8 cellular contexts compared by ENCODE assay signal in the genomic region with DNA sequence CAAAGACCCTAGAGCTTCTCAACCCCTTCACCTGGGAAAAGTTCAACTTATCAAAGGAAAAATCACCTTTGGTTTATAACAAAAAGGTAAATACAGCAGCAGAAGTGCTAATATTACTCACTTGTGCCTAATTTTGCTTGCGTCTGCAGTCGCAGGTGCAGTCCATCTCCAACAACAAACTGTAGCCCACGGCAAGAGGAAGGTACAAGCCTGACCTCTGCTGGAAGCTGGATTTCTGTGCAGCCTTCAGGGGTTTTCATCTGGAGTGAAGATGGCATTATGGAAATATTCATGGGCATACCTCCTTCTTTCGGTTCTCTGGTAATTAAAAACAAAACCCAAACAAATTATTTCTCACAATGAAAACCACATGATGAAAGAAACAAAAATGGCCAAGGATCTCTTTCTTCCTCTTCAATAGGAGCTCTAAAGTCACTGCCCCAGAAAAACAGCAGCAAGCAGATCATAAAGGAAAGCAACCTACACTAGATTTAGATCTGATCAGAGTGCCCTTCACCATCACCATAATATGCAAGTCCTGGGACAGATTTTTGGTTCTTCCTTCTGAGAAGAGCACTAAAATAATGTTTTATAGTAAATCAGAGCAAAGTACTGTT. TPM values are rescaled to one million over a fixed set of nuclear protein-coding genes. Genes with fewer than 3 reads are reported as not detected.
DNase-seq lines count a peak whose midpoint lies in the region; ATAC-seq and TF ChIP-seq lines count a peak whose summit lies in the region.

No MANE protein-coding gene starts in this region.

- no peak overlapping the region for H3K27ac ChIP-seq in CD4-positive, CD25-positive, alpha-beta regulatory T cell (ENCODE audit: insufficient read depth, low read length, poor library complexity, severe bottlenecking)

- H3K27ac Mint-ChIP-seq in CD4-positive, CD25-positive, alpha-beta regulatory T cell = no peak overlapping the region

- H3K9me3 Mint-ChIP-seq in CD4-positive, CD25-positive, alpha-beta regulatory T cell = peaks cover 0 to 2% (median 0%) of the 10 kb centered on the region in 7 donors

- intact Hi-C loops in head of caudate nucleus (cut with DNase I) = loop anchor here (5.0 kb wide), 2 partner anchors 786 to 806 kb away; no protein-coding TSS in a partner anchor

- H3K36me3 ChIP-seq in CD4-positive, CD25-positive, alpha-beta regulatory T cell (ENCODE audit: control insufficient read depth, insufficient read depth, low read length) = peaks cover 11% of the 10 kb centered on the region

- no peak overlapping the region for H3K4me3 ChIP-seq in CD4-positive, CD25-positive, alpha-beta regulatory T cell (ENCODE audit: low read depth, low read length)
- H3K4me3 ChIP-seq in WI38 (ENCODE audit: low read depth, low read length) = no peak overlapping the region

- DNase-seq in CD4-positive, CD25-positive, alpha-beta regulatory T cell = peak in 2 of 3 donors; percentile 18 to 34
- peak; percentile 40 for DNase-seq in NCI-H1092 treated with DMSO at 0.1 percent for 48 hours (lab: John Stamatoyannopoulos, UW)
- peak in 40 of 42 donors; percentile 22 to 86 (median 58) for DNase-seq in head of caudate nucleus
- peak; percentile 47 for DNase-seq in renal cortical epithelial cell (ENCODE audit: low read depth)

- H3K36me3 Mint-ChIP-seq in CD4-positive, CD25-positive, alpha-beta regulatory T cell = peaks cover 22% of the 10 kb centered on the region

- H3K4me1 Mint-ChIP-seq in CD4-positive, CD25-positive, alpha-beta regulatory T cell = peaks cover 0 to 24% (median 15%) of the 10 kb centered on the region in 4 donors

- ATAC-seq in CD4-positive, CD25-positive, alpha-beta regulatory T cell (ENCODE audit: low read depth in 2 of 2) = no peak
- ATAC-seq in GM18499 (IDR thresholded peaks at IDR 0.05; ENCODE audit: insufficient read depth, unreplicated experiment) (peak; percentile 62), HG02759 (IDR thresholded peaks at IDR 0.05; ENCODE audit: unreplicated experiment) (peak; percentile 88), GM18873 (IDR thresholded peaks at IDR 0.05; ENCODE audit: low FRiP score, unreplicated experiment) (no peak)

- no peak overlapping the region for H3K4me3 Mint-ChIP-seq in CD4-positive, CD25-positive, alpha-beta regulatory T cell

- H3K27me3 ChIP-seq in CD4-positive, CD25-positive, alpha-beta regulatory T cell (ENCODE audit: control insufficient read depth, insufficient read depth, low read length) = no peaks in the 10 kb centered on the region

- no peaks in the 10 kb centered on the region for H3K4me1 ChIP-seq in CD4-positive, CD25-positive, alpha-beta regulatory T cell (ENCODE audit: control insufficient read depth, insufficient read depth, low read length, poor library complexity, severe bottlenecking)

- TF ChIP-seq CTCF in WI38 (IDR thresholded peaks at IDR 0.05; ENCODE audit: low read depth, low read length) = peak; percentile 81

- no peaks in the 10 kb centered on the region for H3K27me3 Mint-ChIP-seq in CD4-positive, CD25-positive, alpha-beta regulatory T cell

- no peaks in the 10 kb centered on the region for H3K9me3 ChIP-seq in CD4-positive, CD25-positive, alpha-beta regulatory T cell (ENCODE audit: control insufficient read depth in 2 of 2, low read length in 2 of 2)

RNA-seq across cellular contexts. Expression of a gene that starts 7.8 kb away (rescaled TPM):
- total RNA-seq in CD4-positive, CD25-positive, alpha-beta regulatory T cell = 7.0 TPM
- polyA plus RNA-seq in CD4-positive, CD25-positive, alpha-beta regulatory T cell = 1 to 10 TPM; 3.8 to 7.8 (median 4.7) TPM
- 5.6 and 6.9 TPM in 2 replicates for total RNA-seq in renal cortical epithelial cell

RNA-seq across cellular contexts. Expression of a gene that starts 9.7 kb away (rescaled TPM):
- 21.7 TPM for total RNA-seq in CD4-positive, CD25-positive, alpha-beta regulatory T cell
- polyA plus RNA-seq in CD4-positive, CD25-positive, alpha-beta regulatory T cell = 1 to 10 TPM; 2.1 to 3.8 (median 2.5) TPM
- 9.4 and 53.0 TPM in 2 replicates for total RNA-seq in renal cortical epithelial cell

Comparison
In these comparisons a context has a peak if more than half of its experiments do, and no peak if none do; other contexts are left out.
1. ATAC-seq: peak in GM18499 (single experiment) and HG02759 (single experiment); none in CD4-positive, CD25-positive, alpha-beta regulatory T cell (0 of 2) and GM18873 (single experiment).
2. Peak in every context shown above with its lines, with median percentiles within 50 percentile points of each other: DNase-seq.